Comparison of ENCODE assay signal across 28 cellular contexts in the genomic region with DNA sequence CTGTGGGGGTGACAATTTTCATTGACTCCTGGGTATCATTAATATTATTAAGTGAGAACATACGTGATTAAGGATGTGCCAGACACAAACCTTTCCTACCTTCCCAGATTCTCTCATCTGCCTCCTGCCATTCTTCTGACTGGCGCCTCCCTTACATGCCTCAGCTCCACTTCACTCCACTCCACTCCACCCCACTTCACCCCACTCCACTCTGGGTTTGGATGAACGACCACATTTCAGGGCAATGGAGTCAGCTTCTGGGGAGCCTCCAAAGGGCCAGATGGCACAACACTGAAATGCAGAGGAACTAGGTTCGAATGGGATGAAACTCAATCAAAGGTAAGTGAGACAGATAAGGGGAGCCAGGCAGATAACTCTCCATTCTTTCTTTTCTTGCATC.
"Had no signal": no experiment of that assay in that cellular context is flagged by ENCODE, and none has a peak within 500 bp of the region (broad histone marks: within the 10 kb centered on the region; RNA-seq: fewer than 3 reads in every experiment).

No MANE protein-coding gene starts in this region.

- H3K9me3 Mint-ChIP-seq: activated B cell treated with CpG ODN at 0.5 μM for 24 hours; activated CD4-positive, alpha-beta memory T cell treated with anti-CD3 and anti-CD28 coated beads for 36 hours; activated T-cell treated with anti-CD3 and anti-CD28 coated beads, Interleukin-2, amount 50 U/mL, for 24 hours; activated T-cell treated with anti-CD3 and anti-CD28 coated beads, Interleukin-2, amount 50 U/mL, for 72 hours; central memory CD8-positive, alpha-beta T cell; dendritic cell treated with granulocyte-macrophage colony-stimulating factor and Interleukin-4, amounts not matched to agents 40 ng/mL and 50 ng/mL, for 4 days; endodermal cell; T-helper 2 cell treated with Interferon-gamma antibody and Interleukin-4, amounts not matched to agents 5 μg/mL and 100 μg/mL, for 36 hours had no signal

- H3K4me3 ChIP-seq: coronary artery, dorsolateral prefrontal cortex had no signal

- H3K4me1 Mint-ChIP-seq: activated B cell treated with CpG ODN at 0.5 μM for 24 hours; central memory CD8-positive, alpha-beta T cell; T-helper 17 cell had no signal

- H3K36me3 ChIP-seq: brain microvascular endothelial cell, WERI-Rb-1 had no signal

- ATAC-seq: activated CD4-positive, CD25-positive, alpha-beta regulatory T cell treated with anti-CD3 and anti-CD28 coated beads, Interleukin-2, amount 50 U/mL, for 24 hours; activated T-cell treated with anti-CD3 and anti-CD28 coated beads, Interleukin-2, amount 50 U/mL, for 72 hours; esophagus mucosa; T-helper 17 cell had no signal

- H3K4me3 Mint-ChIP-seq: activated B cell treated with CpG ODN at 0.5 μM for 24 hours; activated CD4-positive, alpha-beta memory T cell treated with anti-CD3 and anti-CD28 coated beads for 36 hours; activated naive CD8-positive, alpha-beta T cell; activated T-cell treated with anti-CD3 and anti-CD28 coated beads, Interleukin-2, amount 50 U/mL, for 24 hours; activated T-cell treated with anti-CD3 and anti-CD28 coated beads, Interleukin-2, amount 50 U/mL, for 72 hours; central memory CD8-positive, alpha-beta T cell; dendritic cell treated with granulocyte-macrophage colony-stimulating factor and Interleukin-4, amounts not matched to agents 40 ng/mL and 50 ng/mL, for 4 days; endodermal cell; T-helper 17 cell; T-helper 2 cell treated with Interferon-gamma antibody and Interleukin-4, amounts not matched to agents 5 μg/mL and 100 μg/mL, for 36 hours had no signal

- H3K27me3 Mint-ChIP-seq: activated CD4-positive, alpha-beta memory T cell treated with anti-CD3 and anti-CD28 coated beads for 36 hours; activated naive CD8-positive, alpha-beta T cell; dendritic cell treated with granulocyte-macrophage colony-stimulating factor and Interleukin-4, amounts not matched to agents 40 ng/mL and 50 ng/mL, for 4 days had no signal

- H3K27ac ChIP-seq: brain microvascular endothelial cell, coronary artery, dorsolateral prefrontal cortex, WERI-Rb-1 had no signal

- H3K27ac Mint-ChIP-seq: activated B cell treated with CpG ODN at 0.5 μM for 24 hours; activated CD4-positive, alpha-beta memory T cell treated with anti-CD3 and anti-CD28 coated beads for 36 hours; activated naive CD8-positive, alpha-beta T cell; activated T-cell treated with anti-CD3 and anti-CD28 coated beads, Interleukin-2, amount 50 U/mL, for 24 hours; activated T-cell treated with anti-CD3 and anti-CD28 coated beads, Interleukin-2, amount 50 U/mL, for 72 hours; dendritic cell treated with granulocyte-macrophage colony-stimulating factor and Interleukin-4, amounts not matched to agents 40 ng/mL and 50 ng/mL, for 4 days; endodermal cell; T-helper 17 cell; T-helper 2 cell treated with Interferon-gamma antibody and Interleukin-4, amounts not matched to agents 5 μg/mL and 100 μg/mL, for 36 hours had no signal

- H3K36me3 Mint-ChIP-seq: activated CD4-positive, alpha-beta memory T cell treated with anti-CD3 and anti-CD28 coated beads for 36 hours; activated naive CD8-positive, alpha-beta T cell had no signal

- DNase-seq: activated B cell treated with CpG ODN at 0.5 μM for 24 hours; activated CD4-positive, alpha-beta memory T cell treated with anti-CD3 and anti-CD28 coated beads for 36 hours; activated CD4-positive, alpha-beta T cell treated with anti-CD3 and anti-CD28 coated beads for 48 hours; activated CD8-positive, alpha-beta memory T cell treated with anti-CD3 and anti-CD28 coated beads, Interleukin-2, amount 50 U/mL, for 48 hours; activated gamma-delta T cell; activated naive CD4-positive, alpha-beta T cell; activated naive CD4-positive, alpha-beta T cell treated with anti-CD3 and anti-CD28 coated beads, Interleukin-2, amount 50 U/mL, for 16 hours; activated T-cell treated with anti-CD3 and anti-CD28 coated beads for 4 hours; activated T-cell treated with anti-CD3 and anti-CD28 coated beads, Interleukin-2, amount 50 U/mL, for 24 hours; activated T-cell treated with anti-CD3 and anti-CD28 coated beads, Interleukin-2, amount 50 U/mL, for 72 hours; amniotic stem cell; anterior cingulate cortex; brain microvascular endothelial cell; dorsolateral prefrontal cortex; effector memory CD4-positive, alpha-beta T cell; endodermal cell; foreskin fibroblast; T-helper 1 cell; T-helper 17 cell; T1000; WERI-Rb-1 had no signal

- H3K27me3 ChIP-seq: brain microvascular endothelial cell, dorsolateral prefrontal cortex had no signal
